Comparison of ENCODE assay signal across 19 cellular contexts in genomic region chr9:331197-331596, GRCh38.
"Had no signal": no experiment of that assay in that cellular context is flagged by ENCODE, and none has a peak within 500 bp of the region (broad histone marks: within the 10 kb centered on the region; RNA-seq: fewer than 3 reads in every experiment).

No MANE protein-coding gene starts in this region.

- H3K9me3 Mint-ChIP-seq: activated CD4-positive, alpha-beta T cell treated with anti-CD3 and anti-CD28 coated beads, Interleukin-2, amount 10 ng/mL, durations not matched to agents 7 days and 5 days; activated naive CD8-positive, alpha-beta T cell treated with anti-CD3 and anti-CD28 coated beads, Interleukin-2, amount 10 ng/mL, durations not matched to agents 7 days and 5 days; brain; mesothelial cell of epicardium had no signal

- H3K27me3 ChIP-seq: foreskin keratinocyte, hepatocyte, tibial nerve had no signal

- DNase-seq: activated CD4-positive, alpha-beta T cell treated with anti-CD3 and anti-CD28 coated beads, Interleukin-2, amount 10 ng/mL, durations not matched to agents 7 days and 5 days; activated CD8-positive, alpha-beta memory T cell treated with anti-CD3 and anti-CD28 coated beads for 24 hours; activated CD8-positive, alpha-beta memory T cell treated with anti-CD3 and anti-CD28 coated beads, Interleukin-2, amount 50 U/mL, for 48 hours; activated naive CD8-positive, alpha-beta T cell treated with anti-CD3 and anti-CD28 coated beads, Interleukin-2, amount 10 ng/mL, durations not matched to agents 7 days and 5 days; central memory CD4-positive, alpha-beta T cell; dorsolateral prefrontal cortex; foreskin keratinocyte; kidney; stimulated activated CD8-positive, alpha-beta memory T cell treated with anti-CD3 and anti-CD28 coated beads, Interleukin-4, amount 100 ng/mL, for 48 hours; stimulated activated naive CD4-positive, alpha-beta T cell treated with Interleukin-2 at 50 U/mL for 16 hours had no signal

- H3K36me3 Mint-ChIP-seq: brain, mesothelial cell of epicardium had no signal

- H3K27ac Mint-ChIP-seq: activated CD4-positive, alpha-beta T cell treated with anti-CD3 and anti-CD28 coated beads, Interleukin-2, amount 10 ng/mL, durations not matched to agents 7 days and 5 days; activated naive CD8-positive, alpha-beta T cell treated with anti-CD3 and anti-CD28 coated beads, Interleukin-2, amount 10 ng/mL, durations not matched to agents 7 days and 5 days; brain; mesothelial cell of epicardium; progenitor cell of endocrine pancreas had no signal

- H3K9me3 ChIP-seq: tibial nerve had no signal

- H3K4me1 Mint-ChIP-seq: brain, neural crest cell had no signal

- H3K27ac ChIP-seq: dorsolateral prefrontal cortex, foreskin keratinocyte, hepatocyte, tibial nerve had no signal

- ATAC-seq: activated CD4-positive, CD25-positive, alpha-beta regulatory T cell treated with anti-CD3 and anti-CD28 coated beads, Interleukin-2, amount 50 U/mL, for 24 hours; foreskin keratinocyte; left lobe of liver had no signal

- H3K36me3 ChIP-seq: tibial nerve had no signal

- H3K4me3 Mint-ChIP-seq: activated CD4-positive, alpha-beta T cell treated with anti-CD3 and anti-CD28 coated beads, Interleukin-2, amount 10 ng/mL, durations not matched to agents 7 days and 5 days; activated naive CD8-positive, alpha-beta T cell treated with anti-CD3 and anti-CD28 coated beads, Interleukin-2, amount 10 ng/mL, durations not matched to agents 7 days and 5 days; brain; mesothelial cell of epicardium; neural crest cell had no signal

- H3K27me3 Mint-ChIP-seq: activated CD4-positive, alpha-beta T cell treated with anti-CD3 and anti-CD28 coated beads, Interleukin-2, amount 10 ng/mL, durations not matched to agents 7 days and 5 days; activated naive CD8-positive, alpha-beta T cell treated with anti-CD3 and anti-CD28 coated beads, Interleukin-2, amount 10 ng/mL, durations not matched to agents 7 days and 5 days had no signal

- H3K4me1 ChIP-seq: foreskin keratinocyte, tibial nerve had no signal

- H3K4me3 ChIP-seq: dorsolateral prefrontal cortex, hepatocyte, lung, tibial nerve had no signal
